In genomic region chr12:82686223-82687019, GRCh38 we compare ENCODE assay signal across 8 cellular contexts. TPM values are rescaled to one million over a fixed set of nuclear protein-coding genes. Genes with fewer than 3 reads are reported as not detected.
DNase-seq lines count a peak whose midpoint lies in the region; ATAC-seq and TF ChIP-seq lines count a peak whose summit lies in the region.

TSS of gene TMTC2 (plus strand) at chr12:82686906.

- H3K36me3 ChIP-seq in ovary = no peaks in the 10 kb centered on the region
- H3K36me3 ChIP-seq in thymus (ENCODE audit: control insufficient read depth, insufficient read depth) = no peaks in the 10 kb centered on the region

- ATAC-seq in HG02610 (IDR thresholded peaks at IDR 0.05; ENCODE audit: unreplicated experiment) = peak; percentile 95
- peak; percentile 91 for ATAC-seq in activated naive CD8-positive, alpha-beta T cell treated with anti-CD3 and anti-CD28 coated beads, Interleukin-2, amount 10 ng/mL, durations not matched to agents 7 days and 5 days (ENCODE audit: low read depth)

- H3K36me3 Mint-ChIP-seq in activated naive CD8-positive, alpha-beta T cell treated with anti-CD3 and anti-CD28 coated beads, Interleukin-2, amount 10 ng/mL, durations not matched to agents 7 days and 5 days = no peaks in the 10 kb centered on the region

- TF ChIP-seq CTCF in GM10266 (IDR thresholded peaks at IDR 0.05; ENCODE audit: control insufficient read depth, insufficient read depth, low read depth, missing control alignments) (no peak), ovary (IDR thresholded peaks at IDR 0.05) (no peak)

- no peaks in the 10 kb centered on the region for H3K9me3 ChIP-seq in ovary
- no peaks in the 10 kb centered on the region for H3K9me3 ChIP-seq in thymus (ENCODE audit: control insufficient read depth)

- peak within 1 kb of the TSS; percentile 87 to 93 for H3K27ac ChIP-seq in ovary
- peak within 1 kb of the TSS; percentile 90 for H3K27ac ChIP-seq in thymus (ENCODE audit: low read depth)

- DNase-seq in GM10266 (ENCODE audit: extremely low spot score) = peak; percentile 92
- DNase-seq in NCI-H1092 (lab: John Stamatoyannopoulos, UW) = peak; percentile 74
- DNase-seq in SKM-1 treated with dmso at 0.1 percent for 144 hours (lab: John Stamatoyannopoulos, UW; ENCODE audit: unreplicated experiment) = peak; percentile 39
- peak; percentile 90 for DNase-seq in activated naive CD8-positive, alpha-beta T cell treated with anti-CD3 and anti-CD28 coated beads, Interleukin-2, amount 10 ng/mL, durations not matched to agents 7 days and 5 days
- peak; percentile 92 to 99 (median 98) for DNase-seq in head of caudate nucleus
- DNase-seq in ovary = peak; percentile 91 to 94 (median 91)

- H3K4me1 Mint-ChIP-seq in activated naive CD8-positive, alpha-beta T cell treated with anti-CD3 and anti-CD28 coated beads, Interleukin-2, amount 10 ng/mL, durations not matched to agents 7 days and 5 days = peaks cover 17% of the 10 kb centered on the region

- no peak for TF ChIP-seq EP300 in ovary (IDR thresholded peaks at IDR 0.05)

- 1% methylated on average over 35 of the region's 35 CpGs for WGBS in ovary, 3 donors
- under 1% methylated on average over 35 of the region's 35 CpGs for WGBS in thymus

- peak within 1 kb of the TSS; percentile 93 for H3K4me3 Mint-ChIP-seq in activated naive CD8-positive, alpha-beta T cell treated with anti-CD3 and anti-CD28 coated beads, Interleukin-2, amount 10 ng/mL, durations not matched to agents 7 days and 5 days

- H3K27ac Mint-ChIP-seq in activated naive CD8-positive, alpha-beta T cell treated with anti-CD3 and anti-CD28 coated beads, Interleukin-2, amount 10 ng/mL, durations not matched to agents 7 days and 5 days = peak within 1 kb of the TSS; percentile 88

- H3K27me3 ChIP-seq in ovary (no peaks in the 10 kb centered on the region), thymus (ENCODE audit: control insufficient read depth, insufficient read depth) (peaks cover 5% of the 10 kb centered on the region)

- TF ChIP-seq POLR2A in ovary (IDR thresholded peaks at IDR 0.05) = no peak

- H3K27me3 Mint-ChIP-seq in activated naive CD8-positive, alpha-beta T cell treated with anti-CD3 and anti-CD28 coated beads, Interleukin-2, amount 10 ng/mL, durations not matched to agents 7 days and 5 days = peaks cover 17% of the 10 kb centered on the region

- H3K4me3 ChIP-seq in ovary (peak within 1 kb of the TSS; percentile 96), thymus (ENCODE audit: low read length) (peak within 1 kb of the TSS; percentile 64)

- H3K9me3 Mint-ChIP-seq in activated naive CD8-positive, alpha-beta T cell treated with anti-CD3 and anti-CD28 coated beads, Interleukin-2, amount 10 ng/mL, durations not matched to agents 7 days and 5 days = no peaks in the 10 kb centered on the region

- POLR2A ChIA-PET in activated naive CD8-positive, alpha-beta T cell treated with anti-CD3 and anti-CD28 coated beads, Interleukin-2, amount 10 ng/mL, durations not matched to agents 7 days and 5 days (lab: Charles Lee) = interaction anchor here (1.0 kb wide), 1 partner anchor 328 kb away, joined by 5 read pairs; the partner anchor contains the start of genes CCDC59 and METTL25

- no peaks in the 10 kb centered on the region for H3K4me1 ChIP-seq in ovary (ENCODE audit: insufficient read depth)
- H3K4me1 ChIP-seq in thymus (ENCODE audit: control insufficient read depth, insufficient read depth, low read length) = peaks cover 7% of the 10 kb centered on the region

- intact Hi-C loops in head of caudate nucleus (cut with DNase I) (loop anchor here (5.0 kb wide), 1 partner anchor 159 kb away; no protein-coding TSS in a partner anchor), ovary (cut with DNase I) (no loop called here)

RNA-seq across cellular contexts. Expression of gene TMTC2, which starts in this region (rescaled TPM):
- 1 to 10 TPM; 3.3 to 4.1 TPM for total RNA-seq in activated naive CD8-positive, alpha-beta T cell treated with anti-CD3 and anti-CD28 coated beads, Interleukin-2, amount 10 ng/mL, durations not matched to agents 7 days and 5 days
- 10 to 100 TPM in 1 of 7 donors, 1 to 10 TPM in 6; 2.9 to 22.6 (median 5.6) TPM for total RNA-seq in ovary
- 1 to 10 TPM; 2.0 to 5.9 TPM for polyA plus RNA-seq in ovary
- 3.0 TPM for polyA plus RNA-seq in thymus

Comparison
In these comparisons a context has a peak if more than half of its experiments do, and no peak if none do; other contexts are left out.
1. Peak in every context shown above with its lines: DNase-seq, ATAC-seq, H3K4me3 ChIP-seq and H3K27ac ChIP-seq.
2. DNase-seq: peak in every context shown above with its lines; median percentile 98 in head of caudate nucleus; 92 in GM10266; 91 in ovary; 90 in activated naive CD8-positive, alpha-beta T cell treated with anti-CD3 and anti-CD28 coated beads, Interleukin-2, amount 10 ng/mL, durations not matched to agents 7 days and 5 days; 74 in NCI-H1092; 39 in SKM-1 treated with dmso at 0.1 percent for 144 hours.